In the genomic region with DNA sequence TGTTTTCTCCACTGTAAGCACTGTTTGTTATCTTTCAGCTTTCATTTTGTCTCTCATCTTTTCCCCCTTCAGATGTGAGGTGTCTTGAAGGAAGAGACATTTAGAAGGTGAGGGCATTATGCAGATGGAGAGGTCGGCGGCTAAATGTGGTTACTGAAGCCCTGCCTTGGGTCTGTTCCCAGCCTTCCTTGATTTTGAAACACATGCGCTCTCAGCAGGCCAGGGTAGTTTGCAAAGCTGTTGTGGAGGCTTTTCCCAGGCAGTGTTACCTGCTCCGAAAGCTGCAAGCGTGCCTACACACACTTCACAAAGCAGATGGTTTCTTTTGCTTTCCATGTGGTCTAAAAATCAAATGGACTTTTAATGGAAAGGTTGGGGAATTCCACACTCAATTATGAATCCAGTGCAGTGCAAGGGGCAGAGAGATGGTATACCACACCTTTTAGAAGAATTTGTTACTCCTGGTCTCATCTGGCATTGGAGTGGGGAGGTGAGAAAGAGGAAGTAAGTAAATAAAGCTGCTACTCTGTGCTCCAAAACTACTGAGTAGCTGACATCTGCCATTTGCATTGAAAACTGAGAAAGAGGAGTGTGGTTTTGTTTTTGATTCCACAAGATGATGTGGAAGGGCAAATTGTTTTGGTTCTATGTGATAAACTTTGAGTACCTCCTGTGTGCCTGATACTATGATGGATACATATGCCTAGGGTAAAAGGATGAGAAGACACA, we compare ENCODE assay signal across 17 cellular contexts.
DNase-seq lines count a peak whose midpoint lies in the region; FAIRE-seq and TF ChIP-seq lines count a peak whose summit lies in the region.
"Had no signal": no experiment of that assay in that cellular context is flagged by ENCODE, and none has a peak within 500 bp of the region (broad histone marks: within the 10 kb centered on the region; RNA-seq: fewer than 3 reads in every experiment).

No MANE protein-coding gene starts in this region.

- H3K27ac Mint-ChIP-seq in neural progenitor cell, result no peak overlapping the region
- H3K27ac Mint-ChIP-seq: activated B cell treated with CpG ODN at 0.5 μM for 24 hours; activated CD8-positive, alpha-beta memory T cell treated with anti-CD3 and anti-CD28 coated beads, Interleukin-2, amount 10 ng/mL, durations not matched to agents 7 days and 5 days; IgD-negative memory B cell; memory B cell had no signal

- no peak for TF ChIP-seq CTCF in neural progenitor cell (IDR thresholded peaks at IDR 0.05)

- FAIRE-seq in GM12892 (lab: Jason Lieb, UNC), result peak; percentile 44

- H3K9me3 ChIP-seq in Karpas-422 (ENCODE audit: low read length) (no peaks in the 10 kb centered on the region), neural progenitor cell (ENCODE audit: low read depth) (no peaks in the 10 kb centered on the region), MG63 (no peaks in the 10 kb centered on the region)
- H3K9me3 ChIP-seq: upper lobe of left lung had no signal

- no peaks in the 10 kb centered on the region for H3F3A ChIP-seq in neural progenitor cell (ENCODE audit: low read depth)

- H3K79me2 ChIP-seq in Karpas-422 (ENCODE audit: low read length) (0 out of 2 replicates have a peak, but pooled peaks cover 2% of the 10 kb centered on the region), neural progenitor cell (ENCODE audit: low read depth) (no peaks in the 10 kb centered on the region)

- DNase-seq in GM12892 (ENCODE audit: insufficient read length) (no peak), Karpas-422 (peak; percentile 60), cerebellar nuclear complex (lab: John Stamatoyannopoulos, UW) (peak; percentile 72 to 79), neural progenitor cell (ENCODE audit: low spot score) (no peak), AG20443 (ENCODE audit: low spot score) (no peak), NCI-H187 (lab: John Stamatoyannopoulos, UW) (no peak), HuH-7.5 (ENCODE audit: low spot score) (no peak), MG63 (no peak)
- DNase-seq: activated B cell treated with CpG ODN at 0.5 μM for 24 hours; activated CD8-positive, alpha-beta memory T cell treated with anti-CD3 and anti-CD28 coated beads, Interleukin-2, amount 10 ng/mL, durations not matched to agents 7 days and 5 days; activated naive CD4-positive, alpha-beta T cell; HCEC 1CT; NCI-H1417 treated with DMSO at 0.1 percent for 48 hours; stimulated activated CD4-positive, alpha-beta T cell treated with anti-CD3 and anti-CD28 coated beads, Interleukin-4, amount 100 ng/mL, for 1 hour had no signal

- H3K36me3 ChIP-seq in Karpas-422 (ENCODE audit: insufficient read depth, low read length) (no peaks in the 10 kb centered on the region; the same call in 1 of the 2 replicates), neural progenitor cell (no peaks in the 10 kb centered on the region), MG63 (no peaks in the 10 kb centered on the region)
- H3K36me3 ChIP-seq: upper lobe of left lung had no signal

- no peak overlapping the region for H3K27ac ChIP-seq in Karpas-422 (ENCODE audit: low read length)
- H3K27ac ChIP-seq in neural progenitor cell, result no peak overlapping the region
- H3K27ac ChIP-seq: upper lobe of left lung had no signal

- H4K20me1 ChIP-seq in Karpas-422 (ENCODE audit: insufficient read depth, low read depth, low read length), result peaks cover 15% of the 10 kb centered on the region
- no peaks in the 10 kb centered on the region for H4K20me1 ChIP-seq in neural progenitor cell (ENCODE audit: low read depth)

- H3K36me3 Mint-ChIP-seq in neural progenitor cell, result no peaks in the 10 kb centered on the region
- H3K36me3 Mint-ChIP-seq: IgD-negative memory B cell, memory B cell had no signal

- TF ChIP-seq POLR2A in GM12892 (IDR thresholded peaks at IDR 0.05; ENCODE audit: low read depth, low read length), result no peak

- peaks cover 60% of the 10 kb centered on the region for H3K4me1 ChIP-seq in Karpas-422 (ENCODE audit: low read length)
- no peaks in the 10 kb centered on the region for H3K4me1 ChIP-seq in neural progenitor cell

- H3K9ac ChIP-seq in Karpas-422 (ENCODE audit: low read length), result no peak overlapping the region
- H3K9ac ChIP-seq in neural progenitor cell, result no peak overlapping the region

- no peaks in the 10 kb centered on the region for H3K9me2 ChIP-seq in Karpas-422 (replicated peaks; ENCODE audit: insufficient read depth, low read length)

- peaks cover 4% of the 10 kb centered on the region for H3K27me3 Mint-ChIP-seq in neural progenitor cell (ENCODE audit: insufficient read depth, low read depth)

- H3K4me2 ChIP-seq in Karpas-422 (ENCODE audit: low read depth, low read length, poor library complexity, severe bottlenecking), result peak overlapping the region; percentile 23
- no peak overlapping the region for H3K4me2 ChIP-seq in neural progenitor cell

- peaks cover 7% of the 10 kb centered on the region for H3K4me1 Mint-ChIP-seq in neural progenitor cell
- H3K4me1 Mint-ChIP-seq: activated B cell treated with CpG ODN at 0.5 μM for 24 hours, IgD-negative memory B cell, memory B cell had no signal

- H2AFZ ChIP-seq in Karpas-422 (ENCODE audit: low read length) (no peak overlapping the region), neural progenitor cell (replicated peaks) (peak overlapping the region; percentile 51)

- no peaks in the 10 kb centered on the region for H3K9me3 Mint-ChIP-seq in neural progenitor cell
- H3K9me3 Mint-ChIP-seq: activated B cell treated with CpG ODN at 0.5 μM for 24 hours, IgD-negative memory B cell, memory B cell had no signal

- H3K4me3 Mint-ChIP-seq in neural progenitor cell, result no peak overlapping the region
- H3K4me3 Mint-ChIP-seq: activated B cell treated with CpG ODN at 0.5 μM for 24 hours; activated CD8-positive, alpha-beta memory T cell treated with anti-CD3 and anti-CD28 coated beads, Interleukin-2, amount 10 ng/mL, durations not matched to agents 7 days and 5 days; IgD-negative memory B cell; memory B cell had no signal

- H3K27me3 ChIP-seq in Karpas-422 (ENCODE audit: low read length) (no peaks in the 10 kb centered on the region), neural progenitor cell (no peaks in the 10 kb centered on the region), MG63 (no peaks in the 10 kb centered on the region)
- H3K27me3 ChIP-seq: upper lobe of left lung had no signal

- no peak overlapping the region for H3K4me3 ChIP-seq in Karpas-422 (ENCODE audit: low read length)
- no peak overlapping the region for H3K4me3 ChIP-seq in neural progenitor cell
- H3K4me3 ChIP-seq in MG63, result no peak overlapping the region
- H3K4me3 ChIP-seq: upper lobe of left lung had no signal

Comparison
In these comparisons a context has a peak if more than half of its experiments do, and no peak if none do; other contexts are left out.
1. DNase-seq: peak in Karpas-422 (single experiment) and cerebellar nuclear complex (2 of 2); none in GM12892 (single experiment), neural progenitor cell (single experiment), AG20443 (single experiment), NCI-H187 (0 of 2), HuH-7.5 (single experiment) and MG63 (single experiment).